In the genomic region with DNA sequence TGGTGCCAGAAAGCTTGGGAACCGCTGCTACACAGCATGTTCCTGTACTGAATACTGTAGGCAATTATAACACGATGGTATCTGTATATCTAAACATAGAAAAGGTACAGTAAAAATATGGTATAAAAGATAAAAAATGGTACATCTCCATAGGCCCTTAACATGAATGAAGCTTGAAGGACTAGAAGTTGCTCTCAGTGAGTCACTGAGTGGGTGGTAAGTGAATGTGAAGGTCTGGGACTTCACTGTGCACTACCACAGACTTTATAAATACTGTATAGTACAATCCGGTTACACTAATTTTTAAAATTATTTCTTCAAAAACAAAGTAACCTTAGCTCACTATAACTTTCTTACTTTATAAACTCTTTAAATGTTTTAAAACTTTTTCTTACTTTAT, we compare ENCODE assay signal across 1 cellular context.
A peak's percentile ranks its signal among the peaks of the same experiment; 100 is the strongest.
TF ChIP-seq lines count a peak whose summit lies in the region.

No MANE protein-coding gene starts in this region.

TF ChIP-seq in IMR-90, 13 proteins besides CTCF, POLR2A, EP300 and RAD21:
- no peak for TF ChIP-seq SMC3 (IDR thresholded peaks at IDR 0.05; ENCODE audit: low read depth, low read length)
- no peak for TF ChIP-seq NFE2L2 (IDR thresholded peaks at IDR 0.05; ENCODE audit: low read depth, low read length)
- TF ChIP-seq FOS (IDR thresholded peaks at IDR 0.05; ENCODE audit: low read depth, low read length) = 0 out of 2 replicates have a peak, but pooled peaks have one; percentile 5
